8 cellular contexts compared by ENCODE assay signal in genomic region chr14:76961631-76962302, GRCh38.
A peak's percentile ranks its signal among the peaks of the same experiment; 100 is the strongest.
DNase-seq lines count a peak whose midpoint lies in the region; ATAC-seq lines count a peak whose summit lies in the region.

No MANE protein-coding gene starts in this region.

- ATAC-seq in HG02938 (IDR thresholded peaks at IDR 0.05; ENCODE audit: unreplicated experiment): peak; percentile 80

- H3K9me3 Mint-ChIP-seq in activated CD4-positive, alpha-beta memory T cell treated with anti-CD3 and anti-CD28 coated beads for 36 hours: no peaks in the 10 kb centered on the region

- CTCF ChIA-PET in activated CD4-positive, alpha-beta memory T cell treated with anti-CD3 and anti-CD28 coated beads for 36 hours (lab: Charles Lee): interaction anchor here (1.2 to 2.8 kb wide), 12 partner anchors 14 to 109 kb away, joined by 3 to 30 read pairs (median 8); partner anchors contain the start of gene IRF2BPL

- DNase-seq in SHP77 treated with DMSO at 0.1 percent for 48 hours (lab: John Stamatoyannopoulos, UW): peak; percentile 31
- DNase-seq in SHP77 (lab: John Stamatoyannopoulos, UW): no peak
- DNase-seq in NCI-H226: peak; percentile 98
- DNase-seq in activated CD4-positive, alpha-beta memory T cell treated with anti-CD3 and anti-CD28 coated beads for 36 hours: peak; percentile 100
- DNase-seq in lung microvascular endothelial cell (ENCODE audit: low read depth in 2 of 2): peak; percentile 77 to 92
- peak; percentile 90 to 98 (median 97) for DNase-seq in stimulated activated CD4-positive, alpha-beta T cell treated with anti-CD3 and anti-CD28 coated beads, TNF-alpha, amount 100 ng/mL, for 4 hours (ENCODE audit: low read depth in 3 of 3)

- H3K9ac ChIP-seq in duodenal mucosa (ENCODE audit: low read depth in 1 of 2, low read length in 2 of 2): peak overlapping the region; percentile 44 to 71

- H3K4me3 ChIP-seq in duodenal mucosa (ENCODE audit: low read depth in 1 of 2, low read length in 2 of 2): peak overlapping the region; percentile 60 to 73

- H3K27me3 Mint-ChIP-seq in activated CD4-positive, alpha-beta memory T cell treated with anti-CD3 and anti-CD28 coated beads for 36 hours: peaks cover 3% of the 10 kb centered on the region

- POLR2A ChIA-PET in activated CD4-positive, alpha-beta memory T cell treated with anti-CD3 and anti-CD28 coated beads for 36 hours (lab: Charles Lee): interaction anchor here (1.0 to 2.7 kb wide), 14 partner anchors 8 to 109 kb away, joined by 3 to 31 read pairs (median 7); partner anchors contain the start of gene IRF2BPL

- peak overlapping the region; percentile 98 for H3K27ac Mint-ChIP-seq in activated CD4-positive, alpha-beta memory T cell treated with anti-CD3 and anti-CD28 coated beads for 36 hours

- H3K27me3 ChIP-seq in duodenal mucosa (ENCODE audit: control insufficient read depth in 1 of 2, insufficient read depth in 2 of 2, low read length in 2 of 2): no peaks in the 10 kb centered on the region

- no peaks in the 10 kb centered on the region for H3K36me3 Mint-ChIP-seq in activated CD4-positive, alpha-beta memory T cell treated with anti-CD3 and anti-CD28 coated beads for 36 hours

- H3K9me3 ChIP-seq in duodenal mucosa (ENCODE audit: control insufficient read depth in 1 of 2, low read length in 2 of 2): no peaks in the 10 kb centered on the region

- H3K4me1 ChIP-seq in duodenal mucosa (ENCODE audit: control insufficient read depth in 1 of 2, insufficient read depth in 2 of 2, low read length in 2 of 2): peaks cover 40 to 46% of the 10 kb centered on the region in 2 donors

- peaks cover 86% of the 10 kb centered on the region for H3K4me1 Mint-ChIP-seq in activated CD4-positive, alpha-beta memory T cell treated with anti-CD3 and anti-CD28 coated beads for 36 hours (ENCODE audit: low read depth)

- intact Hi-C loops in activated CD4-positive, alpha-beta memory T cell treated with anti-CD3 and anti-CD28 coated beads for 36 hours (cut with micrococcal nuclease): loop anchor here (1.0 kb wide), 5 partner anchors 14 to 79 kb away; partner anchors contain the start of gene IRF2BPL

- H3K36me3 ChIP-seq in duodenal mucosa (ENCODE audit: control insufficient read depth in 1 of 2, insufficient read depth in 2 of 2, low read length in 2 of 2): no peaks in the 10 kb centered on the region

- H3K4me3 Mint-ChIP-seq in activated CD4-positive, alpha-beta memory T cell treated with anti-CD3 and anti-CD28 coated beads for 36 hours: peak overlapping the region; percentile 77

- H3K27ac ChIP-seq in duodenal mucosa (ENCODE audit: low read depth, low read length): peak overlapping the region; percentile 38

Comparison
In these comparisons a context has a peak if more than half of its experiments do, and no peak if none do; other contexts are left out.
1. DNase-seq: peak in SHP77 treated with DMSO at 0.1 percent for 48 hours (single experiment), NCI-H226 (single experiment), activated CD4-positive, alpha-beta memory T cell treated with anti-CD3 and anti-CD28 coated beads for 36 hours (single experiment), lung microvascular endothelial cell (2 of 2) and stimulated activated CD4-positive, alpha-beta T cell treated with anti-CD3 and anti-CD28 coated beads, TNF-alpha, amount 100 ng/mL, for 4 hours (3 of 3); none in SHP77 (0 of 2).